15 cellular contexts compared by ENCODE assay signal in genomic region chr12:93849946-93850345, GRCh38.
DNase-seq lines count a peak whose midpoint lies in the region; ATAC-seq and TF ChIP-seq lines count a peak whose summit lies in the region.
"Had no signal": no experiment of that assay in that cellular context is flagged by ENCODE, and none has a peak within 500 bp of the region (broad histone marks: within the 10 kb centered on the region; RNA-seq: fewer than 3 reads in every experiment).

No MANE protein-coding gene starts in this region.

- no peaks in the 10 kb centered on the region for H3F3A ChIP-seq in neural progenitor cell (ENCODE audit: low read depth)

- intact Hi-C loops in dendritic cell treated with granulocyte-macrophage colony-stimulating factor and Interleukin-4, amounts not matched to agents 40 ng/mL and 50 ng/mL, for 4 days (cut with micrococcal nuclease) = loop anchor here (2.0 to 10.0 kb wide), 2 partner anchors 175 to 279 kb away; partner anchors contain the start of gene CRADD

- no peaks in the 10 kb centered on the region for H3K27me3 ChIP-seq in BLaER1 treated with 17β-estradiol and CSF1 and Interleukin-3, amounts not matched to agents 10 nM and 100 nM
- H3K27me3 ChIP-seq in GM06990 (replicated peaks; ENCODE audit: control insufficient read depth, insufficient read depth, low read length) = no peaks in the 10 kb centered on the region
- no peaks in the 10 kb centered on the region for H3K27me3 ChIP-seq in neural progenitor cell

- H3K9me3 ChIP-seq in BLaER1 treated with 17β-estradiol and CSF1 and Interleukin-3, amounts not matched to agents 10 nM and 100 nM (replicated peaks in 1 of 11) = peaks cover 5 to 33% (median 21%) of the 10 kb centered on the region in 11 experiments; a peak in 19 of 22 replicates
- H3K9me3 ChIP-seq in neural progenitor cell (ENCODE audit: low read depth) = no peaks in the 10 kb centered on the region
- H3K9me3 ChIP-seq: Caco-2 had no signal

- H3K4me3 ChIP-seq in BLaER1 treated with 17β-estradiol and CSF1 and Interleukin-3, amounts not matched to agents 10 nM and 100 nM = no peak overlapping the region; a peak in 1 of 20 replicates
- H3K4me3 ChIP-seq in GM06990 (replicated peaks; ENCODE audit: low read depth, low read length) (no peak overlapping the region), neural progenitor cell (no peak overlapping the region)
- H3K4me3 ChIP-seq: GM12878, GM23248 had no signal

- H3K36me3 Mint-ChIP-seq in dendritic cell treated with granulocyte-macrophage colony-stimulating factor and Interleukin-4, amounts not matched to agents 40 ng/mL and 50 ng/mL, for 4 days (ENCODE audit: low read depth) = no peaks in the 10 kb centered on the region
- H3K36me3 Mint-ChIP-seq in neural progenitor cell = peaks cover 2% of the 10 kb centered on the region

- H4K20me1 ChIP-seq in BLaER1 treated with 17β-estradiol and CSF1 and Interleukin-3, amounts not matched to agents 10 nM and 100 nM = no peaks in the 10 kb centered on the region
- H4K20me1 ChIP-seq in neural progenitor cell (ENCODE audit: low read depth) = no peaks in the 10 kb centered on the region

- peaks cover 57% of the 10 kb centered on the region for H3K4me1 Mint-ChIP-seq in dendritic cell treated with granulocyte-macrophage colony-stimulating factor and Interleukin-4, amounts not matched to agents 40 ng/mL and 50 ng/mL, for 4 days (ENCODE audit: low read depth)
- peaks cover 32% of the 10 kb centered on the region for H3K4me1 Mint-ChIP-seq in neural progenitor cell

- H3K9ac ChIP-seq in BLaER1 treated with 17β-estradiol and CSF1 and Interleukin-3, amounts not matched to agents 10 nM and 100 nM = no peak overlapping the region
- H3K9ac ChIP-seq in neural progenitor cell = no peak overlapping the region
- H3K9ac ChIP-seq: GM23248 had no signal

- DNase-seq in GM06990 (ENCODE audit: extremely low read depth, insufficient read length) = peak; percentile 4
- DNase-seq in neural progenitor cell (ENCODE audit: low spot score) = no peak
- DNase-seq in NCI-H1092 (lab: John Stamatoyannopoulos, UW) = no peak
- no peak for DNase-seq in NCI-H2081 treated with DMSO at 0.1 percent for 48 hours (lab: John Stamatoyannopoulos, UW)
- DNase-seq: Caco-2; CD8-positive, alpha-beta memory T cell; GM23248; H9 had no signal

- no peaks in the 10 kb centered on the region for H3K9me3 Mint-ChIP-seq in dendritic cell treated with granulocyte-macrophage colony-stimulating factor and Interleukin-4, amounts not matched to agents 40 ng/mL and 50 ng/mL, for 4 days
- H3K9me3 Mint-ChIP-seq in neural progenitor cell = no peaks in the 10 kb centered on the region
- H3K9me3 Mint-ChIP-seq: H9 had no signal

- TF ChIP-seq CTCF in GM06990 (IDR thresholded peaks at IDR 0.05; ENCODE audit: insufficient read depth, low read length, poor library complexity, severe bottlenecking) (no peak), neural progenitor cell (IDR thresholded peaks at IDR 0.05) (no peak)

- ATAC-seq in GM19467 (IDR thresholded peaks at IDR 0.05; ENCODE audit: unreplicated experiment) = no peak
- ATAC-seq: GM12878 had no signal

- no peaks in the 10 kb centered on the region for H3K79me2 ChIP-seq in neural progenitor cell (ENCODE audit: low read depth)

- H3K27ac ChIP-seq in BLaER1 treated with 17β-estradiol and CSF1 and Interleukin-3, amounts not matched to agents 10 nM and 100 nM = peak overlapping the region in 7 of 11 experiments; percentile 86 to 92 (median 89); a peak in 13 of 22 replicates
- no peak overlapping the region for H3K27ac ChIP-seq in neural progenitor cell
- H3K27ac ChIP-seq: C4-2B, GM23248 had no signal

- H2AFZ ChIP-seq in neural progenitor cell (replicated peaks) = no peak overlapping the region
- H2AFZ ChIP-seq: GM23248 had no signal

- peak overlapping the region in 2 of 11 experiments; percentile 70 to 75; a peak in 2 of 22 replicates for H3K4me2 ChIP-seq in BLaER1 treated with 17β-estradiol and CSF1 and Interleukin-3, amounts not matched to agents 10 nM and 100 nM
- H3K4me2 ChIP-seq in neural progenitor cell = no peak overlapping the region

- H3K4me3 Mint-ChIP-seq in dendritic cell treated with granulocyte-macrophage colony-stimulating factor and Interleukin-4, amounts not matched to agents 40 ng/mL and 50 ng/mL, for 4 days = no peak overlapping the region
- H3K4me3 Mint-ChIP-seq in neural progenitor cell = peak overlapping the region; percentile 48
- H3K4me3 Mint-ChIP-seq: B cell, H9 had no signal

- peak overlapping the region; percentile 96 for H3K27ac Mint-ChIP-seq in dendritic cell treated with granulocyte-macrophage colony-stimulating factor and Interleukin-4, amounts not matched to agents 40 ng/mL and 50 ng/mL, for 4 days
- no peak overlapping the region for H3K27ac Mint-ChIP-seq in neural progenitor cell
- H3K27ac Mint-ChIP-seq: CD8-positive, alpha-beta memory T cell; H9; IgD-negative memory B cell had no signal

- H3K4me1 ChIP-seq in BLaER1 treated with 17β-estradiol and CSF1 and Interleukin-3, amounts not matched to agents 10 nM and 100 nM = peaks cover 43 to 66% (median 60%) of the 10 kb centered on the region in 10 experiments
- peaks cover 7% of the 10 kb centered on the region for H3K4me1 ChIP-seq in neural progenitor cell
- H3K4me1 ChIP-seq: Caco-2 had no signal

- H3K36me3 ChIP-seq in BLaER1 treated with 17β-estradiol and CSF1 and Interleukin-3, amounts not matched to agents 10 nM and 100 nM = peaks cover 0 to 7% (median 4%) of the 10 kb centered on the region in 11 experiments; a peak in 5 of 22 replicates
- H3K36me3 ChIP-seq in GM06990 (ENCODE audit: control insufficient read depth, insufficient read depth, low read length) (no peaks in the 10 kb centered on the region), neural progenitor cell (no peaks in the 10 kb centered on the region)

- H3K27me3 Mint-ChIP-seq in dendritic cell treated with granulocyte-macrophage colony-stimulating factor and Interleukin-4, amounts not matched to agents 40 ng/mL and 50 ng/mL, for 4 days = no peaks in the 10 kb centered on the region
- peaks cover 2% of the 10 kb centered on the region for H3K27me3 Mint-ChIP-seq in neural progenitor cell (ENCODE audit: insufficient read depth, low read depth)
- H3K27me3 Mint-ChIP-seq: B cell; CD8-positive, alpha-beta memory T cell; IgD-negative memory B cell had no signal
